ENCODE assay signal across 7 cellular contexts in the genomic region with DNA sequence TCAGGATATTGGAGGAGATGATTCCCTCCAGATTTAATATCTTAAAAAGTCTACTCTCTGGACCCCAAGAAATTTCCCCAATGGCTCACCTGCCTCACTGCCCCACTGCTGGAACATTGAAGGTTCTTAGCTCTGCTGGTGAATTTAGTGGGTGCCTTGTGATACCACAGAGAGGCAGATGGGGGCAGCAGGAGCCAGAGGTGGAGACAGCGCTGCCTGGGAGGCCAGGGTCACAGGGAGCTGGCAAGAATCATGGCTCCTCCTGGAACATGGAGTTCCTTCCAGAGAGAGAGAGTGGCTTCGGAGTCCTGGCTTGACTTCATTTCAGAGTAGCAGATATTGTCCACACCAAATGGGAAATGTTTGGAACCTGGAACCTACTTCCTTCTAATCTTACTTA.
DNase-seq lines count a peak whose midpoint lies in the region; ATAC-seq, FAIRE-seq and TF ChIP-seq lines count a peak whose summit lies in the region.

No MANE protein-coding gene starts in this region.

- H3K27ac ChIP-seq in foreskin keratinocyte (no peak overlapping the region), spleen (no peak overlapping the region)

- DNase-seq in ELF-1 (ENCODE audit: low read depth, low spot score), result peak; percentile 58
- peak; percentile 63 to 64 for DNase-seq in activated CD4-positive, alpha-beta T cell treated with anti-CD3 and anti-CD28 coated beads, Interleukin-2, amount 50 U/mL, for 48 hours
- DNase-seq in foreskin keratinocyte, result no peak
- DNase-seq in spleen, result no peak
- DNase-seq in HTR-8/SVneo (ENCODE audit: insufficient read length, low spot score), result no peak

- TF ChIP-seq CTCF in LNCAP (IDR thresholded peaks at IDR 0.05), result peak; percentile 79
- peak; percentile 75 for TF ChIP-seq CTCF in foreskin keratinocyte (conservative IDR thresholded peaks at IDR 0.05)
- TF ChIP-seq CTCF in spleen (IDR thresholded peaks at IDR 0.05 in 8 of 11, conservative IDR thresholded peaks at IDR 0.05 in 3 of 11), result peak in 6 of 11 experiments; percentile 27 to 45 (median 38)

- ATAC-seq in GM21423 (IDR thresholded peaks at IDR 0.05; ENCODE audit: unreplicated experiment) (peak; percentile 82), foreskin keratinocyte (peak; percentile 76)

- intact Hi-C loops in spleen (cut with DNase I; ENCODE audit: low total_unique reads), result no loop called here

- H3K27me3 ChIP-seq in foreskin keratinocyte (no peaks in the 10 kb centered on the region), spleen (replicated peaks in 1 of 7) (no peaks in the 10 kb centered on the region)

- FAIRE-seq in HTR-8/SVneo (lab: Jason Lieb, UNC), result no peak

- H3K9me3 ChIP-seq in spleen, result no peaks in the 10 kb centered on the region

- 57 to 81% (median 64%) methylated on average over 2 of the region's 2 CpGs for WGBS in spleen, 5 donors

- no peak overlapping the region for H3K4me3 ChIP-seq in spleen

- no peak for TF ChIP-seq POLR2A in spleen (IDR thresholded peaks at IDR 0.05)

- no peaks in the 10 kb centered on the region for H3K36me3 ChIP-seq in spleen

- peaks cover 17% of the 10 kb centered on the region for H3K4me1 ChIP-seq in foreskin keratinocyte
- H3K4me1 ChIP-seq in spleen, result no peaks in the 10 kb centered on the region

Comparison
In these comparisons a context has a peak if more than half of its experiments do, and no peak if none do; other contexts are left out.
1. DNase-seq: peak in ELF-1 (single experiment) and activated CD4-positive, alpha-beta T cell treated with anti-CD3 and anti-CD28 coated beads, Interleukin-2, amount 50 U/mL, for 48 hours (2 of 2); none in foreskin keratinocyte (0 of 2), spleen (single experiment) and HTR-8/SVneo (single experiment).
2. Peak in every context shown above with its lines, with median percentiles within 50 percentile points of each other: CTCF ChIP-seq.